21 cellular contexts compared by ENCODE assay signal in the genomic region with DNA sequence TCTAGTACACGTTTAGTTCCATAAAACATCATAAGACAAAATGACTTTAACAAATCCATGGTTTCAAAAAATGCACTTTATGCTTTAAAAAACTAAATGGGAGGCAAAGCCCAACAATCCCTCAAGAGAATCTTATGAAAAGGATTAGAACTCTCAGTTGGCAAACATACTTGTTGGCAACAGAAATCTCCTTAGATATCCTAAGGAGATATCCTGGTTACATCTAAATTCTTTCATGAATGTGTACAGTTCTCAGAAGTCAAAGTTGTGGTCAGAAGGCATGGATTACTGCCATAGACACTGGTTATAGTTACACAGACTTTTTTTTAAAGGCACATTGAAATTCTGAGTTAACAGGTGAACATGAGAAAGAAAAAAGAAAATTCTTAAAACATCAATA. TPM values are rescaled to one million over a fixed set of nuclear protein-coding genes. Genes with fewer than 3 reads are reported as not detected.
DNase-seq lines count a peak whose midpoint lies in the region; FAIRE-seq and TF ChIP-seq lines count a peak whose summit lies in the region.
"Had no signal": no experiment of that assay in that cellular context is flagged by ENCODE, and none has a peak within 500 bp of the region (broad histone marks: within the 10 kb centered on the region; RNA-seq: fewer than 3 reads in every experiment).

No MANE protein-coding gene starts in this region.

- H3K9me3 ChIP-seq in adipocyte (ENCODE audit: control insufficient read depth, low read length) = no peaks in the 10 kb centered on the region
- H3K9me3 ChIP-seq: BLaER1 had no signal

- CTCF ChIA-PET in Calu3 (lab: Charles Lee) = no interaction called here

- H3K36me3 ChIP-seq in adipocyte (ENCODE audit: control insufficient read depth, insufficient read depth, low read length, severe bottlenecking) = peaks cover 37% of the 10 kb centered on the region

- H3K27ac ChIP-seq in substantia nigra (ENCODE audit: low read depth, low read length, poor library complexity, severe bottlenecking) = no peak overlapping the region
- H3K27ac ChIP-seq: BLaER1 had no signal

- intact Hi-C loops in Calu3 (cut with micrococcal nuclease; ENCODE audit: unreplicated experiment) = no loop called here

- no peak overlapping the region for H3K9ac ChIP-seq in adipocyte (ENCODE audit: low read length)
- H3K9ac ChIP-seq: BLaER1 had no signal

- H3K27me3 Mint-ChIP-seq in Calu3 (ENCODE audit: unreplicated experiment) = no peaks in the 10 kb centered on the region
- H3K27me3 Mint-ChIP-seq: CD4-positive, alpha-beta memory T cell; IgD-negative memory B cell had no signal

- peak; percentile 11 for FAIRE-seq in D721Med (lab: Jason Lieb, UNC)
- FAIRE-seq: HTR-8/SVneo had no signal

- H3K9me3 Mint-ChIP-seq in Calu3 (ENCODE audit: low read depth, unreplicated experiment) = no peaks in the 10 kb centered on the region
- H3K9me3 Mint-ChIP-seq: CD14-positive monocyte; CD4-positive, alpha-beta memory T cell; H9; IgD-negative memory B cell had no signal

- BruUV-seq in Calu3 (replicated peaks; lab: Mats Ljungman, UMichigan) = no TSS peak

- no peaks in the 10 kb centered on the region for H3K4me1 Mint-ChIP-seq in Calu3 (ENCODE audit: low read depth, unreplicated experiment)
- H3K4me1 Mint-ChIP-seq: CD4-positive, alpha-beta memory T cell; H9; IgD-negative memory B cell had no signal

- H3K36me3 Mint-ChIP-seq in Calu3 (ENCODE audit: insufficient read depth, unreplicated experiment) = peaks cover 27% of the 10 kb centered on the region

- H3K4me1 ChIP-seq in adipocyte (ENCODE audit: control insufficient read depth, insufficient read depth, low read length) = no peaks in the 10 kb centered on the region

- TF ChIP-seq CTCF in D721Med (IDR thresholded peaks at IDR 0.05; ENCODE audit: insufficient read depth, missing control alignments) = no peak
- TF ChIP-seq CTCF in fibroblast of the aortic adventitia (IDR thresholded peaks at IDR 0.05; ENCODE audit: insufficient read depth, low read length) = no peak
- no peak for TF ChIP-seq CTCF in Calu3 (IDR thresholded peaks at IDR 0.05; ENCODE audit: unreplicated experiment)
- no peak for TF ChIP-seq CTCF in GM13977 (IDR thresholded peaks at IDR 0.05; ENCODE audit: extremely low read depth, insufficient read depth, missing control alignments)

- no peaks in the 10 kb centered on the region for H3K27me3 ChIP-seq in adipocyte (replicated peaks; ENCODE audit: control insufficient read depth, insufficient read depth, low read length)
- H3K27me3 ChIP-seq: BLaER1 had no signal

- in situ Hi-C loops in GM13977 (cut with MboI; ENCODE audit: low pct_unique_long_range_greater_than_20kb, low sequenced_read_pairs, unreplicated experiment) = no loop called here

- H3K27ac Mint-ChIP-seq in Calu3 (ENCODE audit: unreplicated experiment) = no peak overlapping the region
- H3K27ac Mint-ChIP-seq: CD14-positive monocyte; CD4-positive, alpha-beta memory T cell; H9 had no signal

- no peak overlapping the region for H3K4me3 Mint-ChIP-seq in Calu3 (ENCODE audit: low read depth, unreplicated experiment)
- H3K4me3 Mint-ChIP-seq: CD14-positive monocyte; CD4-positive, alpha-beta memory T cell; H9; IgD-negative memory B cell had no signal

- DNase-seq in D721Med (ENCODE audit: insufficient read length, low spot score) (no peak), adipocyte (ENCODE audit: low read depth) (peak; percentile 33), astrocyte of the hippocampus (ENCODE audit: low read depth, low spot score) (peak; percentile 45), fibroblast of the aortic adventitia (ENCODE audit: low read depth) (peak; percentile 25), Calu3 (no peak), substantia nigra (lab: John Stamatoyannopoulos, UW) (no peak), GM13977 (ENCODE audit: low spot score) (no peak), hippocampal formation (lab: John Stamatoyannopoulos, UW) (no peak)
- DNase-seq: 8988T; CD4-positive, alpha-beta memory T cell; DMS 273 treated with DMSO at 0.1 percent for 48 hours; DMS53; DND-41; EL; GOT3; H9 had no signal

- H3K4me3 ChIP-seq in adipocyte (ENCODE audit: low read length) = no peak overlapping the region
- no peak overlapping the region for H3K4me3 ChIP-seq in fibroblast of the aortic adventitia (ENCODE audit: low read depth, low read length)
- H3K4me3 ChIP-seq: BLaER1, GM12878 had no signal

RNA-seq across cellular contexts. Expression of a gene that starts 17.5 kb away (rescaled TPM):
- total RNA-seq in fibroblast of the aortic adventitia (ENCODE audit: low replicate concordance) (0.09 TPM in 1 of 2 replicates, not detected in the other), Calu3 (2022) (not detected in 2 replicates)
- total RNA-seq: CD4-positive, alpha-beta memory T cell; GM12878 had no signal

RNA-seq across cellular contexts. Expression of a gene that starts 58.2 kb away (rescaled TPM):
- total RNA-seq in fibroblast of the aortic adventitia (ENCODE audit: low replicate concordance) (68.2 and 76.3 TPM in 2 replicates), Calu3 (2022) (287 and 313 TPM in 2 replicates)

RNA-seq across cellular contexts. Expression of a gene that starts 58.7 kb away (rescaled TPM):
- total RNA-seq in fibroblast of the aortic adventitia (ENCODE audit: low replicate concordance) = 21.1 and 33.5 TPM in 2 replicates
- total RNA-seq in Calu3 (2022) = 19.3 and 19.4 TPM in 2 replicates

Comparison
In these comparisons a context has a peak if more than half of its experiments do, and no peak if none do; other contexts are left out.
1. DNase-seq: peak in adipocyte (single experiment), astrocyte of the hippocampus (single experiment) and fibroblast of the aortic adventitia (single experiment); none in D721Med (single experiment), Calu3 (single experiment), substantia nigra (0 of 49), GM13977 (single experiment) and hippocampal formation (0 of 2).